ENCODE assay signal across 1 cellular context in the genomic region with DNA sequence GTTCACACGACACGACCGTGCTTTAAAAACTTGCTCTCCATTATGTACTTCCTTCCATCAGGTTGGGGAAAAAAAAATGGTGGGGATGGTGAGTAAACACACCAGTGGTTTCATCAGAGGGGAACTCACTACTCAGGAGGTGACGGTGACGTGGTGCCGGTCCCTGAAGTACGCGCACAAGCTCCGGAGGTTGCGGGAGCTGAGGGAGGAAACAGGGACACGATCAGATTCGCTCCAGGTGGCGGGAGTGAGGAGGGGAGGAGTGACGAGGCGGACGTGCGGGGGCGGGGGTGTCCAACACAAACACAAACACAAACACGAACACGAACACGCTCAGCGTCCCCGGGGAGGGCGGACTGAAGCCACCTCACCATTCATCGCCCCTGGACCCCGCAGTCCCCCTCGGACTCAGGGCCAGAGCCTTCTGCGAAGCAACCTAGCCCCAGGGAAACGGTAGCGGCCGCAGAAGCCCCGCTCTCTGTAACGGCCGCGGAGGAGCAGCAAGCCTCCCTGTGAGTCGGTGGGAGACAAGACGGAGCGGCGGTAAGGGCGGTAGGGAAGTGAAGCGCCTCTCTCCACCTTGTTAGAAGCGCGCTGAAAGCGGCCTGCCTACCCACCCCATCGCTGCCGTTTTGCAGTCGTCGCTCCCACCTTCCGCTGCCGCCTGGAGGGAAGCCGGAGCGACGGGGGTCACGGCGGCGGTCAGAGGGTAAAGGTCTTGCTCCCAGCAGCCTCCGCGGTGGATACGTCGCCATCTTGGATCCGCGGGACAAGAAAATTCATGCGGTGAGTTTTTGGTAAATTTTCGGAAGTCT.
TF ChIP-seq lines count a peak whose summit lies in the region.

A gene with protein sequence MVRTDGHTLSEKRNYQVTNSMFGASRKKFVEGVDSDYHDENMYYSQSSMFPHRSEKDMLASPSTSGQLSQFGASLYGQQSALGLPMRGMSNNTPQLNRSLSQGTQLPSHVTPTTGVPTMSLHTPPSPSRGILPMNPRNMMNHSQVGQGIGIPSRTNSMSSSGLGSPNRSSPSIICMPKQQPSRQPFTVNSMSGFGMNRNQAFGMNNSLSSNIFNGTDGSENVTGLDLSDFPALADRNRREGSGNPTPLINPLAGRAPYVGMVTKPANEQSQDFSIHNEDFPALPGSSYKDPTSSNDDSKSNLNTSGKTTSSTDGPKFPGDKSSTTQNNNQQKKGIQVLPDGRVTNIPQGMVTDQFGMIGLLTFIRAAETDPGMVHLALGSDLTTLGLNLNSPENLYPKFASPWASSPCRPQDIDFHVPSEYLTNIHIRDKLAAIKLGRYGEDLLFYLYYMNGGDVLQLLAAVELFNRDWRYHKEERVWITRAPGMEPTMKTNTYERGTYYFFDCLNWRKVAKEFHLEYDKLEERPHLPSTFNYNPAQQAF (plus strand): TSS at position 739 of the 815 bp plus-strand sequence. CDS start 34,794 bp downstream, outside the sequence.

TF ChIP-seq in HEK293, 187 proteins besides CTCF, POLR2A, EP300 and RAD21 (continued from another document and continues in another):
- TF ChIP-seq, protein P1, sequence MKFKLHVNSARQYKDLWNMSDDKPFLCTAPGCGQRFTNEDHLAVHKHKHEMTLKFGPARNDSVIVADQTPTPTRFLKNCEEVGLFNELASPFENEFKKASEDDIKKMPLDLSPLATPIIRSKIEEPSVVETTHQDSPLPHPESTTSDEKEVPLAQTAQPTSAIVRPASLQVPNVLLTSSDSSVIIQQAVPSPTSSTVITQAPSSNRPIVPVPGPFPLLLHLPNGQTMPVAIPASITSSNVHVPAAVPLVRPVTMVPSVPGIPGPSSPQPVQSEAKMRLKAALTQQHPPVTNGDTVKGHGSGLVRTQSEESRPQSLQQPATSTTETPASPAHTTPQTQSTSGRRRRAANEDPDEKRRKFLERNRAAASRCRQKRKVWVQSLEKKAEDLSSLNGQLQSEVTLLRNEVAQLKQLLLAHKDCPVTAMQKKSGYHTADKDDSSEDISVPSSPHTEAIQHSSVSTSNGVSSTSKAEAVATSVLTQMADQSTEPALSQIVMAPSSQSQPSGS (tag by site-specific recombination; IDR thresholded peaks at IDR 0.05; ENCODE audit: low read depth): peak; percentile 82
- TF ChIP-seq ZNF211 (tag by site-specific recombination; IDR thresholded peaks at IDR 0.05; ENCODE audit: low read depth): no peak
- TF ChIP-seq, protein P2, sequence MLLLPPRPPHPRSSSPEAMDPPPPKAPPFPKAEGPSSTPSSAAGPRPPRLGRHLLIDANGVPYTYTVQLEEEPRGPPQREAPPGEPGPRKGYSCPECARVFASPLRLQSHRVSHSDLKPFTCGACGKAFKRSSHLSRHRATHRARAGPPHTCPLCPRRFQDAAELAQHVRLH (tag by site-specific recombination; IDR thresholded peaks at IDR 0.05): peak; percentile 62; the same call in 1 of the 2 replicates
- TF ChIP-seq, protein P3, sequence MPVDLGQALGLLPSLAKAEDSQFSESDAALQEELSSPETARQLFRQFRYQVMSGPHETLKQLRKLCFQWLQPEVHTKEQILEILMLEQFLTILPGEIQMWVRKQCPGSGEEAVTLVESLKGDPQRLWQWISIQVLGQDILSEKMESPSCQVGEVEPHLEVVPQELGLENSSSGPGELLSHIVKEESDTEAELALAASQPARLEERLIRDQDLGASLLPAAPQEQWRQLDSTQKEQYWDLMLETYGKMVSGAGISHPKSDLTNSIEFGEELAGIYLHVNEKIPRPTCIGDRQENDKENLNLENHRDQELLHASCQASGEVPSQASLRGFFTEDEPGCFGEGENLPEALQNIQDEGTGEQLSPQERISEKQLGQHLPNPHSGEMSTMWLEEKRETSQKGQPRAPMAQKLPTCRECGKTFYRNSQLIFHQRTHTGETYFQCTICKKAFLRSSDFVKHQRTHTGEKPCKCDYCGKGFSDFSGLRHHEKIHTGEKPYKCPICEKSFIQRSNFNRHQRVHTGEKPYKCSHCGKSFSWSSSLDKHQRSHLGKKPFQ (tag by site-specific recombination; IDR thresholded peaks at IDR 0.05): peak; percentile 29
- TF ChIP-seq, protein P4, sequence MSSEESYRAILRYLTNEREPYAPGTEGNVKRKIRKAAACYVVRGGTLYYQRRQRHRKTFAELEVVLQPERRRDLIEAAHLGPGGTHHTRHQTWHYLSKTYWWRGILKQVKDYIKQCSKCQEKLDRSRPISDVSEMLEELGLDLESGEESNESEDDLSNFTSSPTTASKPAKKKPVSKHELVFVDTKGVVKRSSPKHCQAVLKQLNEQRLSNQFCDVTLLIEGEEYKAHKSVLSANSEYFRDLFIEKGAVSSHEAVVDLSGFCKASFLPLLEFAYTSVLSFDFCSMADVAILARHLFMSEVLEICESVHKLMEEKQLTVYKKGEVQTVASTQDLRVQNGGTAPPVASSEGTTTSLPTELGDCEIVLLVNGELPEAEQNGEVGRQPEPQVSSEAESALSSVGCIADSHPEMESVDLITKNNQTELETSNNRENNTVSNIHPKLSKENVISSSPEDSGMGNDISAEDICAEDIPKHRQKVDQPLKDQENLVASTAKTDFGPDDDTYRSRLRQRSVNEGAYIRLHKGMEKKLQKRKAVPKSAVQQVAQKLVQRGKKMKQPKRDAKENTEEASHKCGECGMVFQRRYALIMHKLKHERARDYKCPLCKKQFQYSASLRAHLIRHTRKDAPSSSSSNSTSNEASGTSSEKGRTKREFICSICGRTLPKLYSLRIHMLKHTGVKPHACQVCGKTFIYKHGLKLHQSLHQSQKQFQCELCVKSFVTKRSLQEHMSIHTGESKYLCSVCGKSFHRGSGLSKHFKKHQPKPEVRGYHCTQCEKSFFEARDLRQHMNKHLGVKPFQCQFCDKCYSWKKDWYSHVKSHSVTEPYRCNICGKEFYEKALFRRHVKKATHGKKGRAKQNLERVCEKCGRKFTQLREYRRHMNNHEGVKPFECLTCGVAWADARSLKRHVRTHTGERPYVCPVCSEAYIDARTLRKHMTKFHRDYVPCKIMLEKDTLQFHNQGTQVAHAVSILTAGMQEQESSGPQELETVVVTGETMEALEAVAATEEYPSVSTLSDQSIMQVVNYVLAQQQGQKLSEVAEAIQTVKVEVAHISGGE (tag by site-specific recombination; conservative IDR thresholded peaks at IDR 0.05; ENCODE audit: low read depth): peak; percentile 86
- no peak; the same call in 1 of the 2 replicates for TF ChIP-seq ZNF169 (tag by site-specific recombination; IDR thresholded peaks at IDR 0.05)
- TF ChIP-seq ZNF670 (tag by site-specific recombination; IDR thresholded peaks at IDR 0.05; ENCODE audit: low read depth): no peak
- peak; percentile 75 for TF ChIP-seq OVOL3 (tag by site-specific recombination; IDR thresholded peaks at IDR 0.05)
- TF ChIP-seq ZNF266 (tag by site-specific recombination; IDR thresholded peaks at IDR 0.05; ENCODE audit: low read depth): no peak
- TF ChIP-seq ZNF426 (tag by site-specific recombination; IDR thresholded peaks at IDR 0.05): no peak
- peak; percentile 65 for TF ChIP-seq ZNF24 (tag by site-specific recombination; IDR thresholded peaks at IDR 0.05)
- no peak for TF ChIP-seq RBAK (tag by site-specific recombination; IDR thresholded peaks at IDR 0.05)
- peak; percentile 88 for TF ChIP-seq SP7 (tag by site-specific recombination; IDR thresholded peaks at IDR 0.05)
- TF ChIP-seq, protein P5, sequence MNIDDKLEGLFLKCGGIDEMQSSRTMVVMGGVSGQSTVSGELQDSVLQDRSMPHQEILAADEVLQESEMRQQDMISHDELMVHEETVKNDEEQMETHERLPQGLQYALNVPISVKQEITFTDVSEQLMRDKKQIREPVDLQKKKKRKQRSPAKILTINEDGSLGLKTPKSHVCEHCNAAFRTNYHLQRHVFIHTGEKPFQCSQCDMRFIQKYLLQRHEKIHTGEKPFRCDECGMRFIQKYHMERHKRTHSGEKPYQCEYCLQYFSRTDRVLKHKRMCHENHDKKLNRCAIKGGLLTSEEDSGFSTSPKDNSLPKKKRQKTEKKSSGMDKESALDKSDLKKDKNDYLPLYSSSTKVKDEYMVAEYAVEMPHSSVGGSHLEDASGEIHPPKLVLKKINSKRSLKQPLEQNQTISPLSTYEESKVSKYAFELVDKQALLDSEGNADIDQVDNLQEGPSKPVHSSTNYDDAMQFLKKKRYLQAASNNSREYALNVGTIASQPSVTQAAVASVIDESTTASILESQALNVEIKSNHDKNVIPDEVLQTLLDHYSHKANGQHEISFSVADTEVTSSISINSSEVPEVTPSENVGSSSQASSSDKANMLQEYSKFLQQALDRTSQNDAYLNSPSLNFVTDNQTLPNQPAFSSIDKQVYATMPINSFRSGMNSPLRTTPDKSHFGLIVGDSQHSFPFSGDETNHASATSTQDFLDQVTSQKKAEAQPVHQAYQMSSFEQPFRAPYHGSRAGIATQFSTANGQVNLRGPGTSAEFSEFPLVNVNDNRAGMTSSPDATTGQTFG (tag by site-specific recombination; IDR thresholded peaks at IDR 0.05; ENCODE audit: borderline replicate concordance): no peak
- peak; percentile 96 for TF ChIP-seq IKZF3 (tag by site-specific recombination; IDR thresholded peaks at IDR 0.05)
- peak; percentile 95 for TF ChIP-seq ZXDB (tag by site-specific recombination; IDR thresholded peaks at IDR 0.05)
- TF ChIP-seq SP3 (tag by site-specific recombination; IDR thresholded peaks at IDR 0.05): peak; percentile 70
- TF ChIP-seq GFI1B (tag by site-specific recombination; IDR thresholded peaks at IDR 0.05): no peak; the same call in 1 of the 2 replicates
- TF ChIP-seq TRIM28 (IDR thresholded peaks at IDR 0.05; ENCODE audit: borderline replicate concordance, low read length): peak; percentile 64; the same call in 1 of the 2 replicates
- TF ChIP-seq, protein P6, sequence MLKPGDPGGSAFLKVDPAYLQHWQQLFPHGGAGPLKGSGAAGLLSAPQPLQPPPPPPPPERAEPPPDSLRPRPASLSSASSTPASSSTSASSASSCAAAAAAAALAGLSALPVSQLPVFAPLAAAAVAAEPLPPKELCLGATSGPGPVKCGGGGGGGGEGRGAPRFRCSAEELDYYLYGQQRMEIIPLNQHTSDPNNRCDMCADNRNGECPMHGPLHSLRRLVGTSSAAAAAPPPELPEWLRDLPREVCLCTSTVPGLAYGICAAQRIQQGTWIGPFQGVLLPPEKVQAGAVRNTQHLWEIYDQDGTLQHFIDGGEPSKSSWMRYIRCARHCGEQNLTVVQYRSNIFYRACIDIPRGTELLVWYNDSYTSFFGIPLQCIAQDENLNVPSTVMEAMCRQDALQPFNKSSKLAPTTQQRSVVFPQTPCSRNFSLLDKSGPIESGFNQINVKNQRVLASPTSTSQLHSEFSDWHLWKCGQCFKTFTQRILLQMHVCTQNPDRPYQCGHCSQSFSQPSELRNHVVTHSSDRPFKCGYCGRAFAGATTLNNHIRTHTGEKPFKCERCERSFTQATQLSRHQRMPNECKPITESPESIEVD (tag by site-specific recombination; IDR thresholded peaks at IDR 0.05): no peak
- peak; percentile 60; the same call in 1 of the 2 replicates for TF ChIP-seq ZNF239 (tag by site-specific recombination; IDR thresholded peaks at IDR 0.05)
- peak; percentile 44; the same call in 1 of the 2 replicates for TF ChIP-seq KLF1 (tag by site-specific recombination; IDR thresholded peaks at IDR 0.05)
- TF ChIP-seq ZNF654 (tag by site-specific recombination; IDR thresholded peaks at IDR 0.05; ENCODE audit: low read depth): no peak
- peak; percentile 91 for TF ChIP-seq ZBTB21 (tag by site-specific recombination; IDR thresholded peaks at IDR 0.05)
- TF ChIP-seq SETDB1 (IDR thresholded peaks at IDR 0.05; ENCODE audit: insufficient read length, low read length): no peak
- no peak for TF ChIP-seq HOXA7 (CRISPR knock-in tag; IDR thresholded peaks at IDR 0.05; ENCODE audit: borderline replicate concordance)
- TF ChIP-seq, protein P7, sequence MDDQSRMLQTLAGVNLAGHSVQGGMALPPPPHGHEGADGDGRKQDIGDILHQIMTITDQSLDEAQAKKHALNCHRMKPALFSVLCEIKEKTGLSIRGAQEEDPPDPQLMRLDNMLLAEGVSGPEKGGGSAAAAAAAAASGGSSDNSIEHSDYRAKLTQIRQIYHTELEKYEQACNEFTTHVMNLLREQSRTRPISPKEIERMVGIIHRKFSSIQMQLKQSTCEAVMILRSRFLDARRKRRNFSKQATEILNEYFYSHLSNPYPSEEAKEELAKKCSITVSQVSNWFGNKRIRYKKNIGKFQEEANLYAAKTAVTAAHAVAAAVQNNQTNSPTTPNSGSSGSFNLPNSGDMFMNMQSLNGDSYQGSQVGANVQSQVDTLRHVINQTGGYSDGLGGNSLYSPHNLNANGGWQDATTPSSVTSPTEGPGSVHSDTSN (CRISPR knock-in tag; IDR thresholded peaks at IDR 0.05): peak; percentile 85
- TF ChIP-seq ZFHX2 (tag by site-specific recombination; conservative IDR thresholded peaks at IDR 0.05): peak; percentile 95
- no peak for TF ChIP-seq ZNF112 (tag by site-specific recombination; IDR thresholded peaks at IDR 0.05)
- TF ChIP-seq, protein P8, sequence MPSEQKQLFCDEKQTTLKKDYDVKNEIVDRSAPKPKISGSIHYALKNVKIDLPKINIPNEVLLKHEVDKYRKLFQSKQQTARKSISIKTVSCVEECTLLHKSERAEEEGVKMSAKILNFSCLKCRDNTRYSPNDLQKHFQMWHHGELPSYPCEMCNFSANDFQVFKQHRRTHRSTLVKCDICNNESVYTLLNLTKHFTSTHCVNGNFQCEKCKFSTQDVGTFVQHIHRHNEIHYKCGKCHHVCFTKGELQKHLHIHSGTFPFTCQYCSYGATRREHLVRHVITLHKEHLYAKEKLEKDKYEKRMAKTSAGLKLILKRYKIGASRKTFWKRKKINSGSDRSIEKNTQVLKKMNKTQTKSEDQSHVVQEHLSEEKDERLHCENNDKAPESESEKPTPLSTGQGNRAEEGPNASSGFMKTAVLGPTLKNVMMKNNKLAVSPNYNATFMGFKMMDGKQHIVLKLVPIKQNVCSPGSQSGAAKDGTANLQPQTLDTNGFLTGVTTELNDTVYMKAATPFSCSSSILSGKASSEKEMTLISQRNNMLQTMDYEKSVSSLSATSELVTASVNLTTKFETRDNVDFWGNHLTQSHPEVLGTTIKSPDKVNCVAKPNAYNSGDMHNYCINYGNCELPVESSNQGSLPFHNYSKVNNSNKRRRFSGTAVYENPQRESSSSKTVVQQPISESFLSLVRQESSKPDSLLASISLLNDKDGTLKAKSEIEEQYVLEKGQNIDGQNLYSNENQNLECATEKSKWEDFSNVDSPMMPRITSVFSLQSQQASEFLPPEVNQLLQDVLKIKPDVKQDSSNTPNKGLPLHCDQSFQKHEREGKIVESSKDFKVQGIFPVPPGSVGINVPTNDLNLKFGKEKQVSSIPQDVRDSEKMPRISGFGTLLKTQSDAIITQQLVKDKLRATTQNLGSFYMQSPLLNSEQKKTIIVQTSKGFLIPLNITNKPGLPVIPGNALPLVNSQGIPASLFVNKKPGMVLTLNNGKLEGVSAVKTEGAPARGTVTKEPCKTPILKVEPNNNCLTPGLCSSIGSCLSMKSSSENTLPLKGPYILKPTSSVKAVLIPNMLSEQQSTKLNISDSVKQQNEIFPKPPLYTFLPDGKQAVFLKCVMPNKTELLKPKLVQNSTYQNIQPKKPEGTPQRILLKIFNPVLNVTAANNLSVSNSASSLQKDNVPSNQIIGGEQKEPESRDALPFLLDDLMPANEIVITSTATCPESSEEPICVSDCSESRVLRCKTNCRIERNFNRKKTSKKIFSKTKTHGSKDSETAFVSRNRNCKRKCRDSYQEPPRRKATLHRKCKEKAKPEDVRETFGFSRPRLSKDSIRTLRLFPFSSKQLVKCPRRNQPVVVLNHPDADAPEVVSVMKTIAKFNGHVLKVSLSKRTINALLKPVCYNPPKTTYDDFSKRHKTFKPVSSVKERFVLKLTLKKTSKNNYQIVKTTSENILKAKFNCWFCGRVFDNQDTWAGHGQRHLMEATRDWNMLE (tag by site-specific recombination; conservative IDR thresholded peaks at IDR 0.05; ENCODE audit: low read depth): no peak; the same call in 1 of the 2 replicates
- TF ChIP-seq ZNF138 (tag by site-specific recombination; IDR thresholded peaks at IDR 0.05; ENCODE audit: borderline replicate concordance): 0 out of 2 replicates have a peak, but pooled peaks have one; percentile 14
- peak; percentile 96 for TF ChIP-seq ZNF335 (tag by site-specific recombination; conservative IDR thresholded peaks at IDR 0.05)
- TF ChIP-seq KLF10 (tag by site-specific recombination; IDR thresholded peaks at IDR 0.05): no peak; the same call in 1 of the 2 replicates
- no peak for TF ChIP-seq ZNF830 (tag by site-specific recombination; IDR thresholded peaks at IDR 0.05; ENCODE audit: low read depth)
- no peak for TF ChIP-seq ZNF248 (tag by site-specific recombination; IDR thresholded peaks at IDR 0.05)
